27 cellular contexts compared by ENCODE assay signal in genomic region chr10:52966904-52967303, GRCh38.
"Had no signal": no experiment of that assay in that cellular context is flagged by ENCODE, and none has a peak within 500 bp of the region (broad histone marks: within the 10 kb centered on the region; RNA-seq: fewer than 3 reads in every experiment).

No MANE protein-coding gene starts in this region.

- H3K4me1 ChIP-seq: esophagus squamous epithelium, heart left ventricle, left ventricle myocardium inferior, lower lobe of right lung, pancreas, psoas muscle, right lobe of liver, suprapubic skin, thyroid gland, upper lobe of left lung, uterus had no signal

- H3K27me3 ChIP-seq: esophagus squamous epithelium, heart left ventricle, pancreas, right lobe of liver, suprapubic skin, thyroid gland, upper lobe of left lung, uterus had no signal

- H3K4me3 Mint-ChIP-seq: immature natural killer cell; nephron; stimulated activated effector memory CD8-positive, alpha-beta T cell treated with anti-CD3 and anti-CD28 coated beads, Interleukin-12 subunit alpha, Interleukin-12 subunit beta, amount 100 ng/mL, for 72 hours had no signal

- H3K9me3 ChIP-seq: esophagus squamous epithelium, heart left ventricle, left ventricle myocardium inferior, lower lobe of right lung, pancreas, psoas muscle, right lobe of liver, suprapubic skin, thyroid gland, upper lobe of left lung, uterus had no signal

- H3K27me3 Mint-ChIP-seq: naive B cell had no signal

- H3K9me3 Mint-ChIP-seq: nephron had no signal

- H3K27ac Mint-ChIP-seq: immature natural killer cell; stimulated activated effector memory CD8-positive, alpha-beta T cell treated with anti-CD3 and anti-CD28 coated beads, Interleukin-12 subunit alpha, Interleukin-12 subunit beta, amount 100 ng/mL, for 72 hours had no signal

- FAIRE-seq: colon, keratinocyte, pancreas had no signal

- H3K36me3 ChIP-seq: esophagus squamous epithelium, heart left ventricle, left ventricle myocardium inferior, lower lobe of right lung, pancreas, right lobe of liver, suprapubic skin, thyroid gland, upper lobe of left lung, uterus had no signal

- H3K27ac ChIP-seq: esophagus squamous epithelium, heart left ventricle, left ventricle myocardium inferior, lower lobe of right lung, pancreas, psoas muscle, right lobe of liver, suprapubic skin, thyroid gland, upper lobe of left lung, uterus had no signal

- ATAC-seq: heart left ventricle; lower lobe of right lung; pancreas; psoas muscle; right lobe of liver; stimulated activated effector memory CD8-positive, alpha-beta T cell treated with anti-CD3 and anti-CD28 coated beads, Interleukin-12 subunit alpha, Interleukin-12 subunit beta, amount 100 ng/mL, for 72 hours; stimulated activated naive CD8-positive, alpha-beta T cell treated with anti-CD3 and anti-CD28 coated beads, Interleukin-15, Interleukin-2, amounts not matched to agents 100 U/mL and 50 U/mL, for 24 hours had no signal

- H3K4me3 ChIP-seq: esophagus squamous epithelium, heart left ventricle, left ventricle myocardium inferior, lower lobe of right lung, pancreas, psoas muscle, right lobe of liver, suprapubic skin, thyroid gland, upper lobe of left lung, uterus had no signal

- H3K36me3 Mint-ChIP-seq: naive B cell; stimulated activated effector memory CD8-positive, alpha-beta T cell treated with anti-CD3 and anti-CD28 coated beads, Interleukin-12 subunit alpha, Interleukin-12 subunit beta, amount 100 ng/mL, for 72 hours had no signal

- DNase-seq: dermis blood vessel endothelial cell; esophagus squamous epithelium; foreskin fibroblast; heart left ventricle; hypothalamus; immature natural killer cell; left ventricle myocardium inferior; lower lobe of right lung; mesenchymal stem cell; midbrain; naive B cell; occipital lobe; pancreas; psoas muscle; retina; right lobe of liver; stimulated activated CD4-positive, alpha-beta T cell treated with anti-CD3 and anti-CD28 coated beads, Interleukin-4, amount 100 ng/mL, for 1 hour; stimulated activated CD8-positive, alpha-beta memory T cell treated with anti-CD3 and anti-CD28 coated beads, Interleukin-4, amount 100 ng/mL, for 48 hours; stimulated activated naive CD8-positive, alpha-beta T cell treated with anti-CD3 and anti-CD28 coated beads, Interleukin-15, Interleukin-2, amounts not matched to agents 100 U/mL and 50 U/mL, for 24 hours; thyroid gland; upper lobe of left lung; uterus had no signal

- H3K4me1 Mint-ChIP-seq: immature natural killer cell; stimulated activated effector memory CD8-positive, alpha-beta T cell treated with anti-CD3 and anti-CD28 coated beads, Interleukin-12 subunit alpha, Interleukin-12 subunit beta, amount 100 ng/mL, for 72 hours had no signal
